In the genomic region with DNA sequence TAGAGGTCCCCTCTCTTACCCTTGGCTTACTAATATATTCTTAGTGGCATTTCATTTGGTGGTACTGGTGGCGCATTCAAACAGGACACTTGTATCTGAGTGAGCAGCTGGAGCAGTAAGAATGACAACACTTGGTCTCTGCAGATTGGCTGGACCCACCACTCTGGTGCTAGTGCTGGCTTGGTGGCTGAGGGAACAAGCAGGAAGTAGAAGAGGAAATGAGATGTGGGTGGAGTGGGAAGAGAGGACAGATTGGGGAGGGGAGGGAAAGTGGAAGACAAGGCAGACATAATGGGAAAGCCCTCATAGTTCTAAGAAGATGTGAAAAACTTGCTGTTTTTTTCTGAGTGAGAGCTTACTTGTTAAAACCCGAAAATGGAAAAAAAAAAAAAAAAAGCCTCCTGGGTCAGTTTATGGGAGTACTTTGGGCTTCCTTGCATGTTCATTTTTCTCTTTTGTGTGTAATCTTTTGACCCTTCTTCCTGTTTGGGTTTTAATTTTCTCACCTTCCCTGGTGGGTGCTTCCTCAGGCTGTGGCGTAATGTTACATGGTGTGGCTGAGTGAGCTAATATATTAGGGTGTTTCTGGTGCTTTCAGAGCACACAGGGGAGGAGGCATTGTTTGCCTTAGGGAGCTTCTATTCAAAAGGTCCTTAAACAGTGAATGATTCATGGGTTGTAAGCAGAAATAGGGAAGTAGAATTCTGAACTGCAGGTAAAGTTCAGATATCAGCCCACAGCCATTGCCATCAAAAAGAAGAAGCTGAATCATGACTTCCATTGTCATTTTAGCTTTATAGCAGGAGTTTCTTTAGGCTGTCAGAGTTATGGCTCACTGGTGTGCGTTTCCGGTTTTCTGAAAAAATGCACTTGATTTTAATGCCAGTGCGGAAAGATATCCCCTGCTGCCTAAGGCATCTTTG, we compare ENCODE assay signal across 8 cellular contexts. TPM values are rescaled to one million over a fixed set of nuclear protein-coding genes. Genes with fewer than 3 reads are reported as not detected.
DNase-seq lines count a peak whose midpoint lies in the region; ATAC-seq and TF ChIP-seq lines count a peak whose summit lies in the region.

No MANE protein-coding gene starts in this region.

- H3K27me3 ChIP-seq in left lung, result no peaks in the 10 kb centered on the region

- H3K36me3 ChIP-seq in left lung, result no peaks in the 10 kb centered on the region

- intact Hi-C loops in left lung (cut with DNase I), result no loop called here

- H3K4me1 Mint-ChIP-seq in activated T-helper 17 cell treated with anti-CD3 and anti-CD28 coated beads, Interleukin-2, amount 50 U/mL, for 72 hours, result peaks cover 26% of the 10 kb centered on the region
- peaks cover 67% of the 10 kb centered on the region for H3K4me1 Mint-ChIP-seq in stimulated activated naive CD8-positive, alpha-beta T cell treated with anti-CD3 and anti-CD28 coated beads, Interleukin-15, amount 100 ng/mL, for 72 hours

- TF ChIP-seq CTCF in left lung (IDR thresholded peaks at IDR 0.05), result no peak

- H3K27me3 Mint-ChIP-seq in activated T-helper 17 cell treated with anti-CD3 and anti-CD28 coated beads, Interleukin-2, amount 50 U/mL, for 72 hours, result no peaks in the 10 kb centered on the region
- H3K27me3 Mint-ChIP-seq in stimulated activated naive CD8-positive, alpha-beta T cell treated with anti-CD3 and anti-CD28 coated beads, Interleukin-15, amount 100 ng/mL, for 72 hours, result no peaks in the 10 kb centered on the region

- peak overlapping the region; percentile 23 to 76 for H3K27ac ChIP-seq in left lung

- peak overlapping the region; percentile 26 for H3K27ac Mint-ChIP-seq in activated T-helper 17 cell treated with anti-CD3 and anti-CD28 coated beads, Interleukin-2, amount 50 U/mL, for 72 hours
- H3K27ac Mint-ChIP-seq in stimulated activated naive CD8-positive, alpha-beta T cell treated with anti-CD3 and anti-CD28 coated beads, Interleukin-15, amount 100 ng/mL, for 72 hours, result peak overlapping the region; percentile 9 to 72

- H3K4me3 Mint-ChIP-seq in activated T-helper 17 cell treated with anti-CD3 and anti-CD28 coated beads, Interleukin-2, amount 50 U/mL, for 72 hours, result peak overlapping the region; percentile 72
- peak overlapping the region; percentile 59 to 73 for H3K4me3 Mint-ChIP-seq in stimulated activated naive CD8-positive, alpha-beta T cell treated with anti-CD3 and anti-CD28 coated beads, Interleukin-15, amount 100 ng/mL, for 72 hours

- peak; percentile 28 to 37 for DNase-seq in activated CD4-positive, alpha-beta T cell treated with anti-CD3 and anti-CD28 coated beads for 4 hours
- DNase-seq in activated CD4-positive, alpha-beta T cell treated with anti-CD3 and anti-CD28 coated beads for 1 hour, result no peak
- DNase-seq in NCI-H2029 (lab: John Stamatoyannopoulos, UW) (peak; percentile 17), left lung (peak in 1 of 2 donors; percentile 37), COR-L47 (lab: John Stamatoyannopoulos, UW) (no peak)
- peak; percentile 41 to 72 for DNase-seq in stimulated activated naive CD8-positive, alpha-beta T cell treated with anti-CD3 and anti-CD28 coated beads, Interleukin-15, amount 100 ng/mL, for 72 hours

- peaks cover 0 to 27% of the 10 kb centered on the region in 2 donors for H3K4me1 ChIP-seq in left lung

- H3K9me3 ChIP-seq in left lung, result no peaks in the 10 kb centered on the region

- no peaks in the 10 kb centered on the region for H3K9me3 Mint-ChIP-seq in activated T-helper 17 cell treated with anti-CD3 and anti-CD28 coated beads, Interleukin-2, amount 50 U/mL, for 72 hours
- H3K9me3 Mint-ChIP-seq in stimulated activated naive CD8-positive, alpha-beta T cell treated with anti-CD3 and anti-CD28 coated beads, Interleukin-15, amount 100 ng/mL, for 72 hours, result peaks cover 0 to 5% of the 10 kb centered on the region in 2 donors

- peaks cover 7% of the 10 kb centered on the region for H3K36me3 Mint-ChIP-seq in activated T-helper 17 cell treated with anti-CD3 and anti-CD28 coated beads, Interleukin-2, amount 50 U/mL, for 72 hours (ENCODE audit: low read depth)

- no peak overlapping the region for H3K4me3 ChIP-seq in left lung

- ATAC-seq in HG02642 (IDR thresholded peaks at IDR 0.05; ENCODE audit: poor library complexity, unreplicated experiment) (peak; percentile 92), left lung (peak; percentile 95)
- ATAC-seq in activated T-helper 17 cell treated with anti-CD3 and anti-CD28 coated beads, Interleukin-2, amount 50 U/mL, for 72 hours (replicated peaks), result peak; percentile 93
- peak; percentile 98 for ATAC-seq in stimulated activated naive CD8-positive, alpha-beta T cell treated with anti-CD3 and anti-CD28 coated beads, Interleukin-15, amount 100 ng/mL, for 72 hours

RNA-seq across cellular contexts. Expression of gene TLE4, which starts 52.3 kb away (rescaled TPM):
- 10 to 100 TPM; 17.4 to 19.3 TPM for total RNA-seq in activated T-helper 17 cell treated with anti-CD3 and anti-CD28 coated beads, Interleukin-2, amount 50 U/mL, for 72 hours
- total RNA-seq in left lung, result 10 to 100 TPM; 21.6 to 36.1 TPM

Comparison
In these comparisons a context has a peak if more than half of its experiments do, and no peak if none do; other contexts are left out.
1. DNase-seq: peak in activated CD4-positive, alpha-beta T cell treated with anti-CD3 and anti-CD28 coated beads for 4 hours (2 of 2), NCI-H2029 (single experiment) and stimulated activated naive CD8-positive, alpha-beta T cell treated with anti-CD3 and anti-CD28 coated beads, Interleukin-15, amount 100 ng/mL, for 72 hours (2 of 2); none in activated CD4-positive, alpha-beta T cell treated with anti-CD3 and anti-CD28 coated beads for 1 hour (single experiment) and COR-L47 (single experiment).
2. Peak in every context shown above with its lines, with median percentiles within 50 percentile points of each other: ATAC-seq.